Comparison of ENCODE assay signal across 8 cellular contexts in the genomic region with DNA sequence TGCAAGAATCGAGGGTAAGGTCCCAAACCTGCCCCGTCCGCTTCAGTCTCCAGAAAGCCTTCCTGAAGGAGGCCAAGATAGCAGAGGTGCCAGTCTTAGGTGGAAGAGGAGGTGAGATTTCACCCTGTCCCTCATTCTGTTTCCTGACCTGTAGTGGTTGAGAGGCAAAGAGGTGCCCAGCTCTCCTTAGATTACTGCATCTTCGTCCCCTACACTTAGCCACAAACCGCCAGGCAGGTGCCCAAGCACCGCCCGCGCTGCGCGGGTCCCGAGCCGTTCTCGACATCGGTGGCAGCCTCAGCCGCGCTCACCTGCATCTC. TPM values are rescaled to one million over a fixed set of nuclear protein-coding genes. Genes with fewer than 3 reads are reported as not detected.
DNase-seq lines count a peak whose midpoint lies in the region; ATAC-seq, FAIRE-seq and TF ChIP-seq lines count a peak whose summit lies in the region.

No MANE protein-coding gene starts in this region.

- H3K36me3 ChIP-seq in heart right ventricle (no peaks in the 10 kb centered on the region), right atrium auricular region (no peaks in the 10 kb centered on the region), kidney (ENCODE audit: control insufficient read depth in 1 of 2, insufficient read depth in 2 of 2, low read length in 2 of 2) (no peaks in the 10 kb centered on the region)

- no peak overlapping the region for H3K9ac ChIP-seq in kidney (ENCODE audit: low read length in 2 of 2)

- peak overlapping the region in 8 of 10 donors; percentile 28 to 57 (median 52) for H3K4me3 ChIP-seq in heart right ventricle
- peak overlapping the region in 1 of 2 donors; percentile 47 for H3K4me3 ChIP-seq in right atrium auricular region
- peak overlapping the region in 1 of 2 donors; percentile 33 for H3K4me3 ChIP-seq in kidney (ENCODE audit: low read length in 2 of 2)

- WGBS in heart right ventricle, 2 donors: 6 to 8% methylated on average over 16 of the region's 16 CpGs

- H3K27me3 ChIP-seq in heart right ventricle: peaks cover 49 to 100% (median 96%) of the 10 kb centered on the region in 7 donors
- H3K27me3 ChIP-seq in right atrium auricular region: peaks cover 22 to 35% of the 10 kb centered on the region in 2 donors

- H3K27ac ChIP-seq in heart right ventricle (no peak overlapping the region), right atrium auricular region (no peak overlapping the region), VCaP (peak overlapping the region; percentile 77; the same call in 1 of the 2 replicates), kidney (ENCODE audit: low read depth in 2 of 2, low read length in 2 of 2) (no peak overlapping the region)

- ATAC-seq in heart right ventricle (no peak), HG03045 (IDR thresholded peaks at IDR 0.05; ENCODE audit: unreplicated experiment) (no peak)

- no peak for TF ChIP-seq CTCF in heart right ventricle (IDR thresholded peaks at IDR 0.05)
- no peak for TF ChIP-seq CTCF in right atrium auricular region (IDR thresholded peaks at IDR 0.05)
- TF ChIP-seq CTCF in VCaP (conservative IDR thresholded peaks at IDR 0.05): no peak
- no peak for TF ChIP-seq CTCF in kidney (IDR thresholded peaks at IDR 0.05; ENCODE audit: borderline replicate concordance, extremely low read depth, insufficient read depth)

- H3K4me1 ChIP-seq in heart right ventricle: peaks cover 3 to 27% (median 14%) of the 10 kb centered on the region in 9 donors
- peaks cover 0 to 29% of the 10 kb centered on the region in 2 donors for H3K4me1 ChIP-seq in right atrium auricular region
- peaks cover 0 to 2% of the 10 kb centered on the region in 2 donors for H3K4me1 ChIP-seq in kidney (ENCODE audit: control insufficient read depth in 1 of 2, insufficient read depth in 1 of 2, low read depth in 1 of 2, low read length in 2 of 2)

- no peaks in the 10 kb centered on the region for H3K9me3 ChIP-seq in heart right ventricle
- no peaks in the 10 kb centered on the region for H3K9me3 ChIP-seq in right atrium auricular region
- no peaks in the 10 kb centered on the region for H3K9me3 ChIP-seq in kidney (ENCODE audit: control insufficient read depth in 1 of 2, low read length in 2 of 2)

- FAIRE-seq in kidney (lab: Jason Lieb, UNC): no peak

- no peak for DNase-seq in heart right ventricle
- DNase-seq in right atrium auricular region (ENCODE audit: low spot score): no peak
- DNase-seq in kidney: peak; percentile 42
- DNase-seq in HPDE6-E6E7 (ENCODE audit: extremely low spot score): no peak
- DNase-seq in stimulated activated CD8-positive, alpha-beta memory T cell treated with anti-CD3 and anti-CD28 coated beads, Interleukin-4, amount 100 ng/mL, for 48 hours: no peak
- DNase-seq in activated CD4-positive, CD25-positive, alpha-beta regulatory T cell treated with anti-CD3 and anti-CD28 coated beads, Interleukin-2, amount 50 U/mL, for 72 hours: no peak

- intact Hi-C loops in heart right ventricle (cut with DNase I) (loop anchor here in 9 of 10 donors (1.0 to 10.0 kb wide), 8 partner anchors 71 to 196 kb away; no protein-coding TSS in a partner anchor), kidney (cut with DNase I) (no loop called here)

RNA-seq across cellular contexts. Expression of a gene that starts 23.8 kb away (rescaled TPM):
- total RNA-seq in heart right ventricle (10 to 100 TPM; 31.1 to 52.5 (median 34.0) TPM), right atrium auricular region (10 to 100 TPM; 36.0 to 37.9 TPM), kidney (72.4 TPM)
- polyA plus RNA-seq in heart right ventricle (10 to 100 TPM; 33.9 to 45.1 TPM), kidney (ENCODE audit: insufficient read depth, low read depth, low replicate concordance) (28.6 TPM)
